Comparison of ENCODE assay signal across 16 cellular contexts in genomic region chr3:112602217-112602838, GRCh38. TPM values are rescaled to one million over a fixed set of nuclear protein-coding genes. Genes with fewer than 3 reads are reported as not detected.
A peak's percentile ranks its signal among the peaks of the same experiment; 100 is the strongest.
DNase-seq lines count a peak whose midpoint lies in the region; ATAC-seq and TF ChIP-seq lines count a peak whose summit lies in the region.
"Had no signal": no experiment of that assay in that cellular context is flagged by ENCODE, and none has a peak within 500 bp of the region (broad histone marks: within the 10 kb centered on the region; RNA-seq: fewer than 3 reads in every experiment).

No MANE protein-coding gene starts in this region.

- H2BK120ac ChIP-seq in mesendoderm (ENCODE audit: low read depth, low read length), result no peak overlapping the region

- peaks cover 48% of the 10 kb centered on the region for H3K4me1 Mint-ChIP-seq in neural crest cell

- H4K5ac ChIP-seq in mesendoderm (ENCODE audit: low read length), result no peak overlapping the region

- H3K4me2 ChIP-seq in mesendoderm (ENCODE audit: low read length), result no peak overlapping the region

- no peak overlapping the region for H3K18ac ChIP-seq in mesendoderm (ENCODE audit: low read length)

- no peaks in the 10 kb centered on the region for H3K27me3 Mint-ChIP-seq in neural crest cell (ENCODE audit: low read depth)

- no peaks in the 10 kb centered on the region for H3K79me1 ChIP-seq in mesendoderm (ENCODE audit: low read length)

- no peak overlapping the region for H3K27ac ChIP-seq in mesendoderm (ENCODE audit: low read depth, low read length)
- H3K27ac ChIP-seq: 22Rv1, heart left ventricle, prostate gland, tibial artery had no signal

- DNase-seq in activated CD4-positive, CD25-positive, alpha-beta regulatory T cell treated with anti-CD3 and anti-CD28 coated beads, Interleukin-2, amount 50 U/mL, for 72 hours, result no peak
- DNase-seq in neural crest cell (ENCODE audit: low read depth, low spot score) (no peak), cerebellar nuclear complex (lab: John Stamatoyannopoulos, UW) (no peak), posterior vena cava (ENCODE audit: low spot score) (no peak), mesendoderm (no peak)
- DNase-seq: activated CD4-positive, alpha-beta T cell treated with anti-CD3 and anti-CD28 coated beads for 48 hours; DMS53; effector CD4-positive, alpha-beta T cell; heart left ventricle; NK-92 treated with Interleukin-12 subunit alpha and Interleukin-12 subunit beta, amount 100 ng/mL, for 24 hours; tibial artery had no signal

- H3K9ac ChIP-seq in mesendoderm (ENCODE audit: low read length), result no peak overlapping the region

- H2AK5ac ChIP-seq in mesendoderm (ENCODE audit: low read length), result no peak overlapping the region

- no peak overlapping the region for H3K4me3 ChIP-seq in mesendoderm (ENCODE audit: low read length)
- H3K4me3 ChIP-seq: heart left ventricle, prostate gland, tibial artery had no signal

- H3K4me3 Mint-ChIP-seq in neural crest cell, result no peak overlapping the region

- intact Hi-C loops in posterior vena cava (cut with DNase I), result no loop called here

- no peak overlapping the region for H2BK5ac ChIP-seq in mesendoderm (ENCODE audit: low read length)

- H3K56ac ChIP-seq in mesendoderm (ENCODE audit: low read length), result no peak overlapping the region

- no peaks in the 10 kb centered on the region for H3K36me3 ChIP-seq in mesendoderm (ENCODE audit: control insufficient read depth, insufficient read depth, low read length)
- H3K36me3 ChIP-seq: prostate gland had no signal

- H3K4ac ChIP-seq in mesendoderm (ENCODE audit: low read depth, low read length), result no peak overlapping the region

- TF ChIP-seq CTCF in neural crest cell (conservative IDR thresholded peaks at IDR 0.05), result no peak

- no peak overlapping the region for H4K8ac ChIP-seq in mesendoderm (ENCODE audit: low read depth, low read length)

- peak; percentile 35 to 62 for ATAC-seq in activated CD4-positive, CD25-positive, alpha-beta regulatory T cell treated with anti-CD3 and anti-CD28 coated beads, Interleukin-2, amount 50 U/mL, for 24 hours
- ATAC-seq in GM21390 (IDR thresholded peaks at IDR 0.05; ENCODE audit: unreplicated experiment) (peak; percentile 82), HG03060 (IDR thresholded peaks at IDR 0.05; ENCODE audit: low read depth, unreplicated experiment) (peak; percentile 70)
- ATAC-seq: heart left ventricle had no signal

- no peaks in the 10 kb centered on the region for H3K27me3 ChIP-seq in mesendoderm (ENCODE audit: insufficient read depth, low read length, poor library complexity)
- H3K27me3 ChIP-seq: heart left ventricle, tibial artery had no signal

- H3K79me2 ChIP-seq in mesendoderm (ENCODE audit: control insufficient read depth, insufficient read depth, low read length), result no peaks in the 10 kb centered on the region

- H3K27ac Mint-ChIP-seq in neural crest cell (ENCODE audit: unreplicated experiment), result peak overlapping the region; percentile 32

- peaks cover 3% of the 10 kb centered on the region for H3K36me3 Mint-ChIP-seq in neural crest cell (ENCODE audit: low read depth)

- H3K4me1 ChIP-seq in mesendoderm (ENCODE audit: control insufficient read depth, low read depth, low read length), result no peaks in the 10 kb centered on the region
- H3K4me1 ChIP-seq: prostate gland had no signal

- no peaks in the 10 kb centered on the region for H3K9me3 Mint-ChIP-seq in neural crest cell

- H3K23ac ChIP-seq in mesendoderm (ENCODE audit: low read length), result no peak overlapping the region

- H2BK15ac ChIP-seq in mesendoderm (replicated peaks; ENCODE audit: low read depth), result no peak overlapping the region

RNA-seq across cellular contexts. Expression of gene CCDC80, which starts 38.6 kb away (rescaled TPM):
- total RNA-seq in neural crest cell (42.1 and 49.8 TPM in 2 replicates), posterior vena cava (1,000 to 10,000 TPM in 1 of 2 donors, 100 to 1,000 TPM in 1; 294 to 1,773 TPM)
- polyA plus RNA-seq in mesendoderm (2013, experiment 1 of 2), result 4.3 TPM
- polyA plus RNA-seq in mesendoderm (2013, experiment 2 of 2), result 5.2 TPM

RNA-seq across cellular contexts. Expression of gene SLC35A5, which starts 40.5 kb away (rescaled TPM):
- total RNA-seq in neural crest cell, result 44.9 and 47.6 TPM in 2 replicates
- 10 to 100 TPM; 28.3 to 32.0 TPM for total RNA-seq in posterior vena cava
- 16.2 TPM for polyA plus RNA-seq in mesendoderm (2013, experiment 1 of 2)
- polyA plus RNA-seq in mesendoderm (2013, experiment 2 of 2), result 15.9 TPM

RNA-seq across cellular contexts. Expression of gene ATG3, which starts 40.6 kb away (rescaled TPM):
- total RNA-seq in neural crest cell (46.1 and 47.4 TPM in 2 replicates), posterior vena cava (10 to 100 TPM; 49.1 to 54.3 TPM)
- 45.6 TPM for polyA plus RNA-seq in mesendoderm (2013, experiment 1 of 2)
- 49.0 TPM for polyA plus RNA-seq in mesendoderm (2013, experiment 2 of 2)
